1 cellular context compared by ENCODE assay signal in genomic region chr3:15098503-15099363, GRCh38.
TF ChIP-seq lines count a peak whose summit lies in the region.

TSS of gene RBSN (minus strand) at chr3:15099148. CDS start at chr3:15096120, 3,028 bp downstream.

TF ChIP-seq in H1, 55 proteins besides CTCF, POLR2A, EP300 and RAD21 (continued from another document):
- TF ChIP-seq USF2 (IDR thresholded peaks at IDR 0.05; ENCODE audit: low read length): 0 out of 2 replicates have a peak, but pooled peaks have one; percentile 10
- TF ChIP-seq SP4 (IDR thresholded peaks at IDR 0.05; ENCODE audit: low read length): peak; percentile 67; the same call in 1 of the 2 replicates
- TF ChIP-seq SP2 (IDR thresholded peaks at IDR 0.05; ENCODE audit: low read length): no peak
- no peak for TF ChIP-seq RXRA (IDR thresholded peaks at IDR 0.05; ENCODE audit: insufficient read depth, low read depth, low read length)
- no peak for TF ChIP-seq BRCA1 (IDR thresholded peaks at IDR 0.05; ENCODE audit: low read depth, low read length)
- no peak for TF ChIP-seq SUZ12 (IDR thresholded peaks at IDR 0.05; ENCODE audit: low read length)
- TF ChIP-seq SP1 (IDR thresholded peaks at IDR 0.05; ENCODE audit: low read depth, low read length): peak; percentile 13; the same call in 1 of the 2 replicates
- 0 out of 2 replicates have a peak, but pooled peaks have one; percentile 56 for TF ChIP-seq KDM5A (IDR thresholded peaks at IDR 0.05; ENCODE audit: low read length)
- no peak for TF ChIP-seq RNF2 (IDR thresholded peaks at IDR 0.05; ENCODE audit: borderline replicate concordance, low read depth, low read length, missing control alignments, poor library complexity, severe bottlenecking)
- no peak for TF ChIP-seq EZH2 (IDR thresholded peaks at IDR 0.05; ENCODE audit: low read depth, low read length, severe bottlenecking)
- no peak for TF ChIP-seq BCL11A (IDR thresholded peaks at IDR 0.05; ENCODE audit: low read depth in 2 of 2, low read length in 2 of 2)
- no peak for TF ChIP-seq CHD1 (IDR thresholded peaks at IDR 0.05; ENCODE audit: low read depth, low read length)
- peak in 1 of 2 experiments; percentile 97; a peak in 2 of 4 replicates for TF ChIP-seq SIN3A (conservative IDR thresholded peaks at IDR 0.05 in 1 of 2, IDR thresholded peaks at IDR 0.05 in 1 of 2; ENCODE audit: low read depth in 1 of 2, low read length in 2 of 2)
- TF ChIP-seq ATF2 (IDR thresholded peaks at IDR 0.05; ENCODE audit: low read length): peak; percentile 72; the same call in 1 of the 2 replicates
- no peak for TF ChIP-seq CBX5 (IDR thresholded peaks at IDR 0.05; ENCODE audit: low read depth, low read length)
- no peak for TF ChIP-seq CHD7 (IDR thresholded peaks at IDR 0.05; ENCODE audit: insufficient replicate concordance, low read length)
- TF ChIP-seq NRF1 (IDR thresholded peaks at IDR 0.05; ENCODE audit: low read depth, low read length): no peak; the same call in 1 of the 2 replicates
- TF ChIP-seq YY1 (IDR thresholded peaks at IDR 0.05; ENCODE audit: low read depth, low read length): peak; percentile 96
- TF ChIP-seq PHF8 (conservative IDR thresholded peaks at IDR 0.05; ENCODE audit: low read depth, low read length): peak; percentile 75
- TF ChIP-seq ZNF274 (IDR thresholded peaks at IDR 0.05; ENCODE audit: borderline replicate concordance, extremely low read depth, low read length): no peak
- TF ChIP-seq CTBP2 (IDR thresholded peaks at IDR 0.05; ENCODE audit: borderline replicate concordance, insufficient read depth, insufficient read length, low read length): no peak
- peak; percentile 70; the same call in 1 of the 2 replicates for TF ChIP-seq TBP (IDR thresholded peaks at IDR 0.05; ENCODE audit: low read depth, low read length)
- no peak for TF ChIP-seq TEAD4 (IDR thresholded peaks at IDR 0.05; ENCODE audit: low read depth, low read length)
- peak; percentile 61 for TF ChIP-seq SAP30 (IDR thresholded peaks at IDR 0.05; ENCODE audit: insufficient read depth, insufficient replicate concordance, low read length)
- no peak for TF ChIP-seq GTF2F1 (IDR thresholded peaks at IDR 0.05; ENCODE audit: borderline replicate concordance, low read depth, low read length)
- TF ChIP-seq TCF12 (IDR thresholded peaks at IDR 0.05; ENCODE audit: low read depth, low read length): no peak
- no peak for TF ChIP-seq CBX8 (IDR thresholded peaks at IDR 0.05; ENCODE audit: borderline replicate concordance, low read depth, low read length)
- no peak for TF ChIP-seq RFX5 (IDR thresholded peaks at IDR 0.05; ENCODE audit: borderline replicate concordance, low read depth, low read length)
- TF ChIP-seq FOSL1 (IDR thresholded peaks at IDR 0.05; ENCODE audit: insufficient read depth, low read depth, low read length): 0 out of 2 replicates have a peak, but pooled peaks have one; percentile 19
- TF ChIP-seq GABPA (IDR thresholded peaks at IDR 0.05; ENCODE audit: borderline replicate concordance, insufficient read depth, low read length): peak; percentile 88; the same call in 1 of the 2 replicates
- no peak for TF ChIP-seq MAFK (IDR thresholded peaks at IDR 0.05; ENCODE audit: low read depth, low read length)
- no peak for TF ChIP-seq KDM1A (IDR thresholded peaks at IDR 0.05; ENCODE audit: borderline replicate concordance, low read length)
- peak; percentile 99 for TF ChIP-seq ASH2L (IDR thresholded peaks at IDR 0.05; ENCODE audit: low read length)
- no peak for TF ChIP-seq SIRT6 (IDR thresholded peaks at IDR 0.05; ENCODE audit: low read length)
- TF ChIP-seq SRF (IDR thresholded peaks at IDR 0.05; ENCODE audit: low read depth, low read length): peak; percentile 99
- 0 out of 2 replicates have a peak, but pooled peaks have one; percentile 65 for TF ChIP-seq CHD2 (IDR thresholded peaks at IDR 0.05; ENCODE audit: low read length)
- 0 out of 2 replicates have a peak, but pooled peaks have one; percentile 5 for TF ChIP-seq CEBPB (IDR thresholded peaks at IDR 0.05; ENCODE audit: low read depth, low read length)
- TF ChIP-seq JUND (IDR thresholded peaks at IDR 0.05; ENCODE audit: low read length): no peak; the same call in 1 of the 2 replicates
- peak; percentile 89 for TF ChIP-seq CREB1 (IDR thresholded peaks at IDR 0.05)
